In genomic region chr4:8383451-8384160, GRCh38 we compare ENCODE assay signal across 1 cellular context.
TF ChIP-seq lines count a peak whose summit lies in the region.

No MANE protein-coding gene starts in this region.

TF ChIP-seq in IMR-90, 13 proteins besides CTCF, POLR2A, EP300 and RAD21 (continued from another document):
- TF ChIP-seq USF2 (IDR thresholded peaks at IDR 0.05; ENCODE audit: low read depth, low read length) (no peak), BHLHE40 (IDR thresholded peaks at IDR 0.05; ENCODE audit: low read depth, low read length) (no peak)
